11 cellular contexts compared by ENCODE assay signal in genomic region chr7:129265328-129265727, GRCh38.
"Had no signal": no experiment of that assay in that cellular context is flagged by ENCODE, and none has a peak within 500 bp of the region (broad histone marks: within the 10 kb centered on the region; RNA-seq: fewer than 3 reads in every experiment).

No MANE protein-coding gene starts in this region.

- H3K9me3 ChIP-seq: HAP-1 had no signal

- H3K9ac ChIP-seq: GM23248 had no signal

- DNase-seq: GM23248, GOT3, H7, H9, HCEC 1CT, HFFc6 had no signal

- H3K36me3 ChIP-seq: HAP-1 had no signal

- ATAC-seq: GM23338, HCT116 had no signal

- H2AFZ ChIP-seq: GM23248, GM23338 had no signal

- H3K4me2 ChIP-seq: GM23338 had no signal

- H3K27ac ChIP-seq: GM23248 had no signal

- FAIRE-seq: H1, H54 had no signal

- H3K4me3 ChIP-seq: GM23248, GM23338, HAP-1 had no signal
